1 cellular context compared by ENCODE assay signal in genomic region chr1:45686081-45687013, GRCh38.
A peak's percentile ranks its signal among the peaks of the same experiment; 100 is the strongest.
TF ChIP-seq lines count a peak whose summit lies in the region.

Gene GPBP1L1, minus strand, starts transcription at chr1:45686533. Its CDS starts 27,446 bp downstream, at chr1:45659087.

TF ChIP-seq in HepG2, 621 proteins besides CTCF, POLR2A, EP300 and RAD21 (continued from another document and continues in another):
- TF ChIP-seq STAT6 (CRISPR knock-in tag; IDR thresholded peaks at IDR 0.05; ENCODE audit: borderline replicate concordance) (no peak), ZMYM2 (CRISPR knock-in tag; IDR thresholded peaks at IDR 0.05) (no peak), PREB (CRISPR knock-in tag; IDR thresholded peaks at IDR 0.05) (no peak), ZNF431 (CRISPR knock-in tag; IDR thresholded peaks at IDR 0.05; ENCODE audit: borderline replicate concordance, low read depth) (0 out of 2 replicates have a peak, but pooled peaks have one; percentile 21), ZNF468 (CRISPR knock-in tag; IDR thresholded peaks at IDR 0.05) (no peak), CBX5 (CRISPR knock-in tag; IDR thresholded peaks at IDR 0.05; ENCODE audit: borderline replicate concordance) (no peak), XRCC5 (optimal IDR thresholded peaks at IDR 0.05; ENCODE audit: low read length) (no peak), ZNF790 (CRISPR knock-in tag; IDR thresholded peaks at IDR 0.05; ENCODE audit: borderline replicate concordance) (no peak), GATA4 (IDR thresholded peaks at IDR 0.05; ENCODE audit: borderline replicate concordance, low read depth) (0 out of 2 replicates have a peak, but pooled peaks have one; percentile 23), ZNF230 (CRISPR knock-in tag; IDR thresholded peaks at IDR 0.05) (no peak; the same call in 1 of the 2 replicates), HIC2 (CRISPR knock-in tag; IDR thresholded peaks at IDR 0.05; ENCODE audit: low read depth) (no peak; the same call in 1 of the 2 replicates), ZNF205 (CRISPR knock-in tag; IDR thresholded peaks at IDR 0.05) (no peak), BRD4 (CRISPR knock-in tag; IDR thresholded peaks at IDR 0.05) (no peak), ZBTB34 (CRISPR knock-in tag; IDR thresholded peaks at IDR 0.05) (no peak; the same call in none of the 2 replicates), HDAC1 (CRISPR knock-in tag; IDR thresholded peaks at IDR 0.05) (peak; percentile 67), NKX3-1 (CRISPR knock-in tag; IDR thresholded peaks at IDR 0.05) (no peak; the same call in 1 of the 2 replicates), PLSCR1 (CRISPR knock-in tag; IDR thresholded peaks at IDR 0.05; ENCODE audit: borderline replicate concordance) (no peak), ZNF512 (CRISPR knock-in tag; IDR thresholded peaks at IDR 0.05) (no peak), RCOR2 (CRISPR knock-in tag; IDR thresholded peaks at IDR 0.05) (no peak), ZNF451 (CRISPR knock-in tag; IDR thresholded peaks at IDR 0.05) (peak; percentile 15; the same call in 1 of the 2 replicates), KAT8 (CRISPR knock-in tag; IDR thresholded peaks at IDR 0.05) (peak; percentile 63; the same call in 1 of the 2 replicates), KLF11 (CRISPR knock-in tag; IDR thresholded peaks at IDR 0.05) (no peak), RFX3 (CRISPR knock-in tag; IDR thresholded peaks at IDR 0.05) (no peak), ATF5 (CRISPR knock-in tag; IDR thresholded peaks at IDR 0.05; ENCODE audit: low read depth) (no peak; the same call in 1 of the 2 replicates), RARA (CRISPR knock-in tag; IDR thresholded peaks at IDR 0.05) (no peak; the same call in 1 of the 2 replicates), ZNF704 (CRISPR knock-in tag; IDR thresholded peaks at IDR 0.05; ENCODE audit: borderline replicate concordance) (no peak; the same call in 1 of the 2 replicates), NFRKB (IDR thresholded peaks at IDR 0.05) (peak; percentile 68), MLXIP (CRISPR knock-in tag; IDR thresholded peaks at IDR 0.05; ENCODE audit: borderline replicate concordance) (no peak), LRRFIP1 (CRISPR knock-in tag; conservative IDR thresholded peaks at IDR 0.05) (no peak), ZFP62 (CRISPR knock-in tag; IDR thresholded peaks at IDR 0.05) (no peak), KMT2A (CRISPR knock-in tag; IDR thresholded peaks at IDR 0.05) (peak; percentile 49; the same call in 1 of the 2 replicates), MTA1 (CRISPR knock-in tag; IDR thresholded peaks at IDR 0.05; ENCODE audit: borderline replicate concordance) (no peak), ZNF276 (CRISPR knock-in tag; IDR thresholded peaks at IDR 0.05; ENCODE audit: low read depth) (no peak), NFE2L2 (IDR thresholded peaks at IDR 0.05; ENCODE audit: low read length) (no peak), ERF (CRISPR knock-in tag; IDR thresholded peaks at IDR 0.05) (peak; percentile 41; the same call in 1 of the 2 replicates), ZBTB44 (CRISPR knock-in tag; IDR thresholded peaks at IDR 0.05) (no peak), SRSF9 (IDR thresholded peaks at IDR 0.05; ENCODE audit: borderline replicate concordance, insufficient read depth, low read depth, low read length, poor library complexity, severe bottlenecking) (no peak), ZNF558 (CRISPR knock-in tag; IDR thresholded peaks at IDR 0.05; ENCODE audit: borderline replicate concordance) (no peak), ZNF430 (CRISPR knock-in tag; IDR thresholded peaks at IDR 0.05) (peak; percentile 39; the same call in 1 of the 2 replicates)
